Comparison of ENCODE assay signal across 4 cellular contexts in the genomic region with DNA sequence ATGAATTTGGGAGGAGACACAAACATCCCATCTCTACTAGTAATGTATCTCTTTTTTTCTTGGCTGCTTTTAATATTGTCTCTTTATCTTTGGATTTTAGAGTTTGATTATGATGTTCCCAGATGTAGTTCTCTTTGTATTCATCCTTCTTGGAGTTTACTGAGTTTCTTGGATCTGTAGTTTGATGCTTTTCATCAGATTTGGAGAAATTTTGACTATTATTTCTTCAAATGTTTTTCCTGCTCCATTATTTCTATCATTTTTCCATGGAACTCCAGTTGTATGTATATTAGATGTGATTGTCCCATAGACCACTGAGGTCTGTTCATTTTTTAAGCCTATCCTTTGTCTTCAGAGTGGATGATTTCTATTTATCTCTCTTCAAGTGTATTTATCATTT.
"Had no signal": no experiment of that assay in that cellular context is flagged by ENCODE, and none has a peak within 500 bp of the region (broad histone marks: within the 10 kb centered on the region; RNA-seq: fewer than 3 reads in every experiment).

No MANE protein-coding gene starts in this region.

- ATAC-seq: HepG2, K562 had no signal

- H3K4me3 ChIP-seq: K562 had no signal

- H3K27ac ChIP-seq: HL-60, KMS-11 had no signal
